Comparison of ENCODE assay signal across 2 cellular contexts in the genomic region with DNA sequence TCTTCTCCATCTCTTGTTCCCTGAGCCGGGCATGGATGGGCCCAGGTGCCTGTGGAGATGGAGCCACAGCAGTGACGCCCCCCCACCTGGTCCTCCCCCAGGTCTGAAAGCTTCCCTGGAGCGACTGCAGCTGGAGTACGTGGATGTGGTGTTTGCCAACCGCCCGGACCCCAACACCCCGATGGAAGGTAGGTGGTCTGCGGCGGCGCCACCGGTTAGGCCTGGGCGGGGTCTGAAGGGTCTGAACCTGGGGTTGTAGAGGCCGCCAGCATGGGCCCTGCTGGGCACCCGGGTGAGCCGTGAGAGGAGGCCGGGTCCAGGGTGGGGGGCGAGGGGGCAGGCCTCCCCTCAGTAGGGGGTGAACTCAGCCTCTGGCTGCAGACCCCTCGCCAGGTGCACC.
A peak's percentile ranks its signal among the peaks of the same experiment; 100 is the strongest.
TF ChIP-seq lines count a peak whose summit lies in the region.

No MANE protein-coding gene starts in this region.

TF ChIP-seq in HEK293, 187 proteins besides CTCF, POLR2A, EP300 and RAD21:
- TF ChIP-seq ZNF514 (tag by site-specific recombination; IDR thresholded peaks at IDR 0.05): no peak
- no peak for TF ChIP-seq HOXD13 (CRISPR knock-in tag; IDR thresholded peaks at IDR 0.05; ENCODE audit: borderline replicate concordance)
- no peak for TF ChIP-seq OVOL3 (tag by site-specific recombination; IDR thresholded peaks at IDR 0.05)
- no peak for TF ChIP-seq HOXA7 (CRISPR knock-in tag; IDR thresholded peaks at IDR 0.05; ENCODE audit: borderline replicate concordance)
- TF ChIP-seq, protein P1, sequence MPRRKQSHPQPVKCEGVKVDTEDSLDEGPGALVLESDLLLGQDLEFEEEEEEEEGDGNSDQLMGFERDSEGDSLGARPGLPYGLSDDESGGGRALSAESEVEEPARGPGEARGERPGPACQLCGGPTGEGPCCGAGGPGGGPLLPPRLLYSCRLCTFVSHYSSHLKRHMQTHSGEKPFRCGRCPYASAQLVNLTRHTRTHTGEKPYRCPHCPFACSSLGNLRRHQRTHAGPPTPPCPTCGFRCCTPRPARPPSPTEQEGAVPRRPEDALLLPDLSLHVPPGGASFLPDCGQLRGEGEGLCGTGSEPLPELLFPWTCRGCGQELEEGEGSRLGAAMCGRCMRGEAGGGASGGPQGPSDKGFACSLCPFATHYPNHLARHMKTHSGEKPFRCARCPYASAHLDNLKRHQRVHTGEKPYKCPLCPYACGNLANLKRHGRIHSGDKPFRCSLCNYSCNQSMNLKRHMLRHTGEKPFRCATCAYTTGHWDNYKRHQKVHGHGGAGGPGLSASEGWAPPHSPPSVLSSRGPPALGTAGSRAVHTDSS (tag by site-specific recombination; IDR thresholded peaks at IDR 0.05): no peak
- peak; percentile 42; the same call in 1 of the 2 replicates for TF ChIP-seq GLIS2 (tag by site-specific recombination; IDR thresholded peaks at IDR 0.05)
- TF ChIP-seq, protein P2, sequence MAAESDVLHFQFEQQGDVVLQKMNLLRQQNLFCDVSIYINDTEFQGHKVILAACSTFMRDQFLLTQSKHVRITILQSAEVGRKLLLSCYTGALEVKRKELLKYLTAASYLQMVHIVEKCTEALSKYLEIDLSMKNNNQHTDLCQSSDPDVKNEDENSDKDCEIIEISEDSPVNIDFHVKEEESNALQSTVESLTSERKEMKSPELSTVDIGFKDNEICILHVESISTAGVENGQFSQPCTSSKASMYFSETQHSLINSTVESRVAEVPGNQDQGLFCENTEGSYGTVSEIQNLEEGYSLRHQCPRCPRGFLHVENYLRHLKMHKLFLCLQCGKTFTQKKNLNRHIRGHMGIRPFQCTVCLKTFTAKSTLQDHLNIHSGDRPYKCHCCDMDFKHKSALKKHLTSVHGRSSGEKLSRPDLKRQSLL (tag by site-specific recombination; IDR thresholded peaks at IDR 0.05): peak; percentile 49; the same call in 1 of the 2 replicates

TF ChIP-seq in K562, 482 proteins besides CTCF, POLR2A, EP300 and RAD21:
- TF ChIP-seq POLR2G (IDR thresholded peaks at IDR 0.05; ENCODE audit: low read depth, low read length) (0 out of 2 replicates have a peak, but pooled peaks have one; percentile 16), ZBTB43 (CRISPR knock-in tag; IDR thresholded peaks at IDR 0.05) (no peak), ZNF830 (CRISPR knock-in tag; IDR thresholded peaks at IDR 0.05) (no peak)
